Comparison of ENCODE assay signal across 8 cellular contexts in genomic region chr7:66782875-66783274, GRCh38. TPM values are rescaled to one million over a fixed set of nuclear protein-coding genes. Genes with fewer than 3 reads are reported as not detected.
DNase-seq lines count a peak whose midpoint lies in the region; ATAC-seq and TF ChIP-seq lines count a peak whose summit lies in the region.
"Not testable (repeated sequence)": the region's sequence is repeated elsewhere in the genome, so short reads cannot be mapped to it uniquely, and the experiment has no call there.

No MANE protein-coding gene starts in this region.

- not testable (repeated sequence) for H3K27me3 ChIP-seq in adrenal gland, left lung

- DNase-seq in HCEC 1CT (peak; percentile 3), NCI-H1930 (lab: John Stamatoyannopoulos, UW) (peak; percentile 7 to 64), NCI-H774 (lab: John Stamatoyannopoulos, UW) (peak; percentile 21), fibroblast of peridontal ligament (ENCODE audit: extremely low read depth) (peak; percentile 22)
- DNase-seq in adrenal gland; left lung; omental fat pad (ENCODE audit: low spot score): not testable (repeated sequence)

- peak overlapping the region in 1 of 4 donors; percentile 13 for H3K4me3 ChIP-seq in adrenal gland
- H3K4me3 ChIP-seq in left lung, result not testable (repeated sequence)

- 39 to 57% (median 48%) methylated on average over 3 of the region's 3 CpGs for WGBS in adrenal gland, 4 donors

- peak overlapping the region; percentile 3; the same call in 1 of the 2 replicates for H3K27ac ChIP-seq in 22Rv1
- H3K27ac ChIP-seq in adrenal gland, result peak overlapping the region in 4 of 5 donors; percentile 44 to 77 (median 60)
- H3K27ac ChIP-seq in left lung, result not testable (repeated sequence)

- H3K4me1 ChIP-seq in adrenal gland (replicated peaks in 1 of 2), result peaks cover 20 to 33% of the 10 kb centered on the region in 2 donors
- H3K4me1 ChIP-seq in left lung, result peaks cover 0 to 14% of the 10 kb centered on the region in 2 donors

- peak; percentile 77 for ATAC-seq in left lung
- ATAC-seq in omental fat pad (ENCODE audit: low FRiP score), result peak; percentile 24

- intact Hi-C loops in adrenal gland (cut with DNase I); left lung (cut with DNase I): not testable (repeated sequence)

- H3K36me3 ChIP-seq in adrenal gland (replicated peaks in 1 of 2), result peaks cover 4 to 21% of the 10 kb centered on the region in 2 donors
- peaks cover 0 to 76% of the 10 kb centered on the region in 2 donors for H3K36me3 ChIP-seq in left lung

- TF ChIP-seq POLR2A in adrenal gland (IDR thresholded peaks at IDR 0.05), result not testable (repeated sequence)

- TF ChIP-seq CTCF in 22Rv1 (IDR thresholded peaks at IDR 0.05); left lung (IDR thresholded peaks at IDR 0.05); omental fat pad (IDR thresholded peaks at IDR 0.05): not testable (repeated sequence)
- peak in 2 of 6 experiments; percentile 12 to 21 for TF ChIP-seq CTCF in adrenal gland (IDR thresholded peaks at IDR 0.05)

- not testable (repeated sequence) for H3K9me3 ChIP-seq in adrenal gland (replicated peaks in 1 of 3); left lung

RNA-seq across cellular contexts. Expression of gene RABGEF1, which starts 42.3 kb away (rescaled TPM):
- total RNA-seq in adrenal gland, result 10 to 100 TPM; 27.9 to 50.2 (median 34.1) TPM
- polyA plus RNA-seq in adrenal gland, result 10 to 100 TPM; 23.6 to 39.1 (median 23.6) TPM
- total RNA-seq in left lung, result 10 to 100 TPM; 22.5 to 22.7 TPM
- 10 to 100 TPM; 29.8 to 72.1 (median 49.5) TPM for total RNA-seq in omental fat pad
